Comparison of ENCODE assay signal across 1 cellular context in genomic region chr6:107972413-107973096, GRCh38.
TF ChIP-seq lines count a peak whose summit lies in the region.

No MANE protein-coding gene starts in this region.

TF ChIP-seq in HepG2, 621 proteins besides CTCF, POLR2A, EP300 and RAD21 (continued from another document):
- TF ChIP-seq SAP130 (CRISPR knock-in tag; IDR thresholded peaks at IDR 0.05; ENCODE audit: low read depth): peak; percentile 65
- 0 out of 2 replicates have a peak, but pooled peaks have one; percentile 9 for TF ChIP-seq FOXA3 (CRISPR knock-in tag; IDR thresholded peaks at IDR 0.05)
- TF ChIP-seq FUBP1 (CRISPR knock-in tag; IDR thresholded peaks at IDR 0.05; ENCODE audit: borderline replicate concordance): no peak
- TF ChIP-seq, protein P1, sequence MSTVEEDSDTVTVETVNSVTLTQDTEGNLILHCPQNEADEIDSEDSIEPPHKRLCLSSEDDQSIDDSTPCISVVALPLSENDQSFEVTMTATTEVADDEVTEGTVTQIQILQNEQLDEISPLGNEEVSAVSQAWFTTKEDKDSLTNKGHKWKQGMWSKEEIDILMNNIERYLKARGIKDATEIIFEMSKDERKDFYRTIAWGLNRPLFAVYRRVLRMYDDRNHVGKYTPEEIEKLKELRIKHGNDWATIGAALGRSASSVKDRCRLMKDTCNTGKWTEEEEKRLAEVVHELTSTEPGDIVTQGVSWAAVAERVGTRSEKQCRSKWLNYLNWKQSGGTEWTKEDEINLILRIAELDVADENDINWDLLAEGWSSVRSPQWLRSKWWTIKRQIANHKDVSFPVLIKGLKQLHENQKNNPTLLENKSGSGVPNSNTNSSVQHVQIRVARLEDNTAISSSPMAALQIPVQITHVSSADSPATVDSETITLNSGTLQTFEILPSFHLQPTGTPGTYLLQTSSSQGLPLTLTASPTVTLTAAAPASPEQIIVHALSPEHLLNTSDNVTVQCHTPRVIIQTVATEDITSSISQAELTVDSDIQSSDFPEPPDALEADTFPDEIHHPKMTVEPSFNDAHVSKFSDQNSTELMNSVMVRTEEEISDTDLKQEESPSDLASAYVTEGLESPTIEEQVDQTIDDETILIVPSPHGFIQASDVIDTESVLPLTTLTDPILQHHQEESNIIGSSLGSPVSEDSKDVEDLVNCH (CRISPR knock-in tag; IDR thresholded peaks at IDR 0.05): no peak
- TF ChIP-seq, protein P2, sequence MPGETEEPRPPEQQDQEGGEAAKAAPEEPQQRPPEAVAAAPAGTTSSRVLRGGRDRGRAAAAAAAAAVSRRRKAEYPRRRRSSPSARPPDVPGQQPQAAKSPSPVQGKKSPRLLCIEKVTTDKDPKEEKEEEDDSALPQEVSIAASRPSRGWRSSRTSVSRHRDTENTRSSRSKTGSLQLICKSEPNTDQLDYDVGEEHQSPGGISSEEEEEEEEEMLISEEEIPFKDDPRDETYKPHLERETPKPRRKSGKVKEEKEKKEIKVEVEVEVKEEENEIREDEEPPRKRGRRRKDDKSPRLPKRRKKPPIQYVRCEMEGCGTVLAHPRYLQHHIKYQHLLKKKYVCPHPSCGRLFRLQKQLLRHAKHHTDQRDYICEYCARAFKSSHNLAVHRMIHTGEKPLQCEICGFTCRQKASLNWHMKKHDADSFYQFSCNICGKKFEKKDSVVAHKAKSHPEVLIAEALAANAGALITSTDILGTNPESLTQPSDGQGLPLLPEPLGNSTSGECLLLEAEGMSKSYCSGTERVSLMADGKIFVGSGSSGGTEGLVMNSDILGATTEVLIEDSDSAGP (CRISPR knock-in tag; IDR thresholded peaks at IDR 0.05; ENCODE audit: borderline replicate concordance): no peak
- TF ChIP-seq, protein P3, sequence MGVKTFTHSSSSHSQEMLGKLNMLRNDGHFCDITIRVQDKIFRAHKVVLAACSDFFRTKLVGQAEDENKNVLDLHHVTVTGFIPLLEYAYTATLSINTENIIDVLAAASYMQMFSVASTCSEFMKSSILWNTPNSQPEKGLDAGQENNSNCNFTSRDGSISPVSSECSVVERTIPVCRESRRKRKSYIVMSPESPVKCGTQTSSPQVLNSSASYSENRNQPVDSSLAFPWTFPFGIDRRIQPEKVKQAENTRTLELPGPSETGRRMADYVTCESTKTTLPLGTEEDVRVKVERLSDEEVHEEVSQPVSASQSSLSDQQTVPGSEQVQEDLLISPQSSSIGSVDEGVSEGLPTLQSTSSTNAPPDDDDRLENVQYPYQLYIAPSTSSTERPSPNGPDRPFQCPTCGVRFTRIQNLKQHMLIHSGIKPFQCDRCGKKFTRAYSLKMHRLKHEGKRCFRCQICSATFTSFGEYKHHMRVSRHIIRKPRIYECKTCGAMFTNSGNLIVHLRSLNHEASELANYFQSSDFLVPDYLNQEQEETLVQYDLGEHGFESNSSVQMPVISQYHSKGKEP (CRISPR knock-in tag; IDR thresholded peaks at IDR 0.05): no peak
- TF ChIP-seq, protein P4, sequence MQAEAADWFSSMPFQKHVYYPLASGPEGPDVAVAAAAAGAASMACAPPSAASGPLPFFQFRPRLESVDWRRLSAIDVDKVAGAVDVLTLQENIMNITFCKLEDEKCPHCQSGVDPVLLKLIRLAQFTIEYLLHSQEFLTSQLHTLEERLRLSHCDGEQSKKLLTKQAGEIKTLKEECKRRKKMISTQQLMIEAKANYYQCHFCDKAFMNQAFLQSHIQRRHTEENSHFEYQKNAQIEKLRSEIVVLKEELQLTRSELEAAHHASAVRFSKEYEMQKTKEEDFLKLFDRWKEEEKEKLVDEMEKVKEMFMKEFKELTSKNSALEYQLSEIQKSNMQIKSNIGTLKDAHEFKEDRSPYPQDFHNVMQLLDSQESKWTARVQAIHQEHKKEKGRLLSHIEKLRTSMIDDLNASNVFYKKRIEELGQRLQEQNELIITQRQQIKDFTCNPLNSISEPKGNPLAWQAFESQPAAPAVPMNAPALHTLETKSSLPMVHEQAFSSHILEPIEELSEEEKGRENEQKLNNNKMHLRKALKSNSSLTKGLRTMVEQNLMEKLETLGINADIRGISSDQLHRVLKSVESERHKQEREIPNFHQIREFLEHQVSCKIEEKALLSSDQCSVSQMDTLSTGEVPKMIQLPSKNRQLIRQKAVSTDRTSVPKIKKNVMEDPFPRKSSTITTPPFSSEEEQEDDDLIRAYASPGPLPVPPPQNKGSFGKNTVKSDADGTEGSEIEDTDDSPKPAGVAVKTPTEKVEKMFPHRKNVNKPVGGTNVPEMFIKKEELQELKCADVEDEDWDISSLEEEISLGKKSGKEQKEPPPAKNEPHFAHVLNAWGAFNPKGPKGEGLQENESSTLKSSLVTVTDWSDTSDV (CRISPR knock-in tag; IDR thresholded peaks at IDR 0.05): no peak
- TF ChIP-seq EED (CRISPR knock-in tag; IDR thresholded peaks at IDR 0.05): no peak
- no peak for TF ChIP-seq CENPX (CRISPR knock-in tag; IDR thresholded peaks at IDR 0.05)
- TF ChIP-seq ZNF556 (CRISPR knock-in tag; IDR thresholded peaks at IDR 0.05; ENCODE audit: borderline replicate concordance): 0 out of 2 replicates have a peak, but pooled peaks have one; percentile 28
- TF ChIP-seq ZFP82 (CRISPR knock-in tag; IDR thresholded peaks at IDR 0.05; ENCODE audit: borderline replicate concordance): no peak
- TF ChIP-seq YEATS2 (CRISPR knock-in tag; IDR thresholded peaks at IDR 0.05; ENCODE audit: borderline replicate concordance): no peak
- no peak for TF ChIP-seq ZNF230 (CRISPR knock-in tag; IDR thresholded peaks at IDR 0.05)
- TF ChIP-seq, protein P5, sequence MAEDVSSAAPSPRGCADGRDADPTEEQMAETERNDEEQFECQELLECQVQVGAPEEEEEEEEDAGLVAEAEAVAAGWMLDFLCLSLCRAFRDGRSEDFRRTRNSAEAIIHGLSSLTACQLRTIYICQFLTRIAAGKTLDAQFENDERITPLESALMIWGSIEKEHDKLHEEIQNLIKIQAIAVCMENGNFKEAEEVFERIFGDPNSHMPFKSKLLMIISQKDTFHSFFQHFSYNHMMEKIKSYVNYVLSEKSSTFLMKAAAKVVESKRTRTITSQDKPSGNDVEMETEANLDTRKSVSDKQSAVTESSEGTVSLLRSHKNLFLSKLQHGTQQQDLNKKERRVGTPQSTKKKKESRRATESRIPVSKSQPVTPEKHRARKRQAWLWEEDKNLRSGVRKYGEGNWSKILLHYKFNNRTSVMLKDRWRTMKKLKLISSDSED (CRISPR knock-in tag; IDR thresholded peaks at IDR 0.05): no peak
- TF ChIP-seq AHR (CRISPR knock-in tag; IDR thresholded peaks at IDR 0.05): no peak
